Comparison of ENCODE assay signal across 18 cellular contexts in genomic region chr10:15990523-15991129, GRCh38.
DNase-seq lines count a peak whose midpoint lies in the region; ATAC-seq and TF ChIP-seq lines count a peak whose summit lies in the region.
"Had no signal": no experiment of that assay in that cellular context is flagged by ENCODE, and none has a peak within 500 bp of the region (broad histone marks: within the 10 kb centered on the region; RNA-seq: fewer than 3 reads in every experiment).

No MANE protein-coding gene starts in this region.

- H4K20me1 ChIP-seq in MM.1S (ENCODE audit: insufficient read depth, low read length), result no peaks in the 10 kb centered on the region

- H3K4me1 Mint-ChIP-seq in endodermal cell, result peaks cover 28% of the 10 kb centered on the region
- H3K4me1 Mint-ChIP-seq: CD14-positive monocyte, IgD-negative memory B cell had no signal

- TF ChIP-seq CTCF in endodermal cell (conservative IDR thresholded peaks at IDR 0.05) (no peak), MM.1S (IDR thresholded peaks at IDR 0.05; ENCODE audit: low read length) (no peak)

- H3K27me3 ChIP-seq in HUES6 (ENCODE audit: control insufficient read depth, insufficient read depth, low read length) (no peaks in the 10 kb centered on the region), endodermal cell (ENCODE audit: control insufficient read depth, insufficient read depth, low read length, poor library complexity, severe bottlenecking) (no peaks in the 10 kb centered on the region), MM.1S (replicated peaks; ENCODE audit: insufficient read depth, low read length) (no peaks in the 10 kb centered on the region)

- no peaks in the 10 kb centered on the region for H3F3A ChIP-seq in MM.1S (ENCODE audit: insufficient read depth, low read length)

- 0 out of 2 replicates have a peak, but pooled peaks cover 5% of the 10 kb centered on the region for H3K9me3 ChIP-seq in HUES6 (ENCODE audit: control insufficient read depth, insufficient read depth, low read depth, low read length)
- H3K9me3 ChIP-seq in endodermal cell (ENCODE audit: control insufficient read depth, low read length), result no peaks in the 10 kb centered on the region
- no peaks in the 10 kb centered on the region for H3K9me3 ChIP-seq in MM.1S (replicated peaks; ENCODE audit: insufficient read depth, low read length)
- H3K9me3 ChIP-seq: HAP-1 had no signal

- no peaks in the 10 kb centered on the region for H3K36me3 Mint-ChIP-seq in endodermal cell (ENCODE audit: low read depth)
- H3K36me3 Mint-ChIP-seq: CD14-positive monocyte; CD8-positive, alpha-beta T cell; IgD-negative memory B cell had no signal

- no peaks in the 10 kb centered on the region for H3K27me3 Mint-ChIP-seq in endodermal cell (ENCODE audit: insufficient read depth)
- H3K27me3 Mint-ChIP-seq: IgD-negative memory B cell had no signal

- H3K4me3 Mint-ChIP-seq in endodermal cell, result no peak overlapping the region
- H3K4me3 Mint-ChIP-seq: CD14-positive monocyte; CD8-positive, alpha-beta T cell had no signal

- peak; percentile 1 for DNase-seq in ELF-1 (ENCODE audit: low read depth, low spot score)
- DNase-seq in endodermal cell, result no peak
- peak; percentile 29 for DNase-seq in iPS-NIHi7 (ENCODE audit: extremely low spot score)
- DNase-seq in NCI-H2171 treated with DMSO at 0.1 percent for 48 hours (lab: John Stamatoyannopoulos, UW), result no peak
- DNase-seq in MM.1S, result no peak
- DNase-seq: CD8-positive, alpha-beta T cell; COR-L47; DMS153; DND-41; GF-D8; KG1 had no signal

- H3K79me2 ChIP-seq in MM.1S (ENCODE audit: low read length), result no peaks in the 10 kb centered on the region

- no peaks in the 10 kb centered on the region for H3K9me2 ChIP-seq in MM.1S (replicated peaks; ENCODE audit: insufficient read depth, low read length)

- H3K9ac ChIP-seq in HUES6 (ENCODE audit: low read length) (no peak overlapping the region), endodermal cell (ENCODE audit: extremely low read depth, low read length, poor library complexity, severe bottlenecking) (no peak overlapping the region), MM.1S (ENCODE audit: low read length) (no peak overlapping the region)

- H2AFZ ChIP-seq in MM.1S (ENCODE audit: low read length), result no peak overlapping the region

- peaks cover 2% of the 10 kb centered on the region for H3K9me3 Mint-ChIP-seq in endodermal cell

- H3K4me3 ChIP-seq in HUES6 (ENCODE audit: low read depth, low read length) (no peak overlapping the region), endodermal cell (ENCODE audit: low read length) (no peak overlapping the region), MM.1S (ENCODE audit: low read length) (no peak overlapping the region)
- H3K4me3 ChIP-seq: HAP-1 had no signal

- peak overlapping the region; percentile 70; the same call in 1 of the 2 replicates for H3K27ac ChIP-seq in HUES6 (ENCODE audit: low read depth, low read length)
- no peak overlapping the region for H3K27ac ChIP-seq in endodermal cell (ENCODE audit: low read depth, low read length)
- no peak overlapping the region for H3K27ac ChIP-seq in MM.1S (ENCODE audit: low read length)
- H3K27ac ChIP-seq: 22Rv1, HL-60 had no signal

- peak overlapping the region; percentile 22 for H3K27ac Mint-ChIP-seq in endodermal cell
- H3K27ac Mint-ChIP-seq: CD14-positive monocyte; CD8-positive, alpha-beta T cell; IgD-negative memory B cell had no signal

- H3K4me1 ChIP-seq in HUES6 (ENCODE audit: control insufficient read depth, insufficient read depth, low read length), result peaks cover 17% of the 10 kb centered on the region
- H3K4me1 ChIP-seq in endodermal cell (ENCODE audit: control insufficient read depth, insufficient read depth, low read length), result peaks cover 7% of the 10 kb centered on the region
- H3K4me1 ChIP-seq in MM.1S (ENCODE audit: low read length), result no peaks in the 10 kb centered on the region
- H3K4me1 ChIP-seq: HAP-1 had no signal

- H3K4me2 ChIP-seq in MM.1S (ENCODE audit: low read depth, low read length), result no peak overlapping the region

- H3K36me3 ChIP-seq in HUES6 (ENCODE audit: control insufficient read depth, insufficient read depth, low read length) (no peaks in the 10 kb centered on the region), endodermal cell (ENCODE audit: control insufficient read depth, insufficient read depth, low read length) (no peaks in the 10 kb centered on the region), MM.1S (replicated peaks; ENCODE audit: insufficient read depth, low read length) (no peaks in the 10 kb centered on the region)
- H3K36me3 ChIP-seq: HAP-1 had no signal

- 79 to 82% methylated on average over 11 of the region's 11 CpGs for WGBS in endodermal cell (ENCODE audit: insufficient coverage in 1 of 2, insufficient read length in 1 of 2), 2 experiments

- no peak for ATAC-seq in HG03097 (IDR thresholded peaks at IDR 0.05; ENCODE audit: low FRiP score, unreplicated experiment)
- ATAC-seq: CD8-positive, alpha-beta T cell had no signal

Comparison
In these comparisons a context has a peak if more than half of its experiments do, and no peak if none do; other contexts are left out.
1. DNase-seq: peak in ELF-1 (single experiment) and iPS-NIHi7 (single experiment); none in endodermal cell (single experiment), NCI-H2171 treated with DMSO at 0.1 percent for 48 hours (single experiment) and MM.1S (single experiment).